8 cellular contexts compared by ENCODE assay signal in the genomic region with DNA sequence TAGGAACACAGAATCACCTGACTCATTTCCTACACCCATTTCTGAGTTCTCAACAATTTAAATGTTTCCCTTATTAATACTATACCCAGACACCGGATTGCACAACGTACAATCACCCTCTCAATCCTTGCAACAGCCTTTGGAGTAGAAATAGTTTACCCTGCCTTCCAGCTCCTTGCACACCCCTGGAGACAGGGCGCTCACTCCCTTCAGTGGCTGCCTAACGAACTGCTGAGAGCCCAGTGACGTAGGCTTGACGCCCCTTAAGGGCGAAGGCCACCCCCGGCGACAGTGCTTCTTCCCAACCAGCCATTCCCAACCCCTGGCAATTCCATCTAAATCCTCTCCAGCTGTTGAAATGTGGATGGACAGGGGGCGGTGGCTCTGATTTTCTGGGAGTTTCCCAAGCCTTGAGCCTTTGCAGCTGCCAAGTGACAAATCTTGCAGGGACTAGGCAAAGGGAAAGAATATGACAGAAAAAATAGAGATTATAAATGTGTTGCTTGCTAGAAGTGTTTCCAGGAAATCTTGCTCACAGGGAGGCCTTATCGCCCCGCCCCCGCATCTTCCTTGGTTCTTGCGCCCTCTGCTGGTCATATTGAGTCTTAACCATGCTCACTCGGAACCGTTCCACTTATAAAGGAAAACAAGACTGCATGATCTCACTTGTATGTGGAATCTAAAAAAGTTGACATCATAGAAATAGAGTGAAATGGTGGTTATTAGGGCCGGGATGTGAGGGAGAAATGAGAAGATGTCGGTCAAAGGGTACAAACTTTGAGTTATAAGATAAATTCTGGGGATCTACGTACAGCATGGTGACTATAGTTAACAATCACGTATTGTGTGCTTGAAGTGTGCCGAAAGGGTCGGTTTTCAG. TPM values are rescaled to one million over a fixed set of nuclear protein-coding genes. Genes with fewer than 3 reads are reported as not detected.
DNase-seq lines count a peak whose midpoint lies in the region; ATAC-seq, FAIRE-seq and TF ChIP-seq lines count a peak whose summit lies in the region.

No MANE protein-coding gene starts in this region.

- H3K14ac ChIP-seq in neuronal stem cell (ENCODE audit: low read length) = no peak overlapping the region

- peak overlapping the region; percentile 89 for H3K18ac ChIP-seq in neuronal stem cell (ENCODE audit: low read length)

- peak; percentile 92 for FAIRE-seq in G401.6 (lab: Jason Lieb, UNC)

- no peak overlapping the region for H3K4me2 ChIP-seq in neuronal stem cell (ENCODE audit: insufficient read depth, low read length, poor library complexity, severe bottlenecking)

- H3K9me3 ChIP-seq in neuronal stem cell (replicated peaks in 1 of 2; ENCODE audit: control insufficient read depth in 2 of 2, insufficient read depth in 1 of 2, low read depth in 1 of 2, low read length in 2 of 2) = no peaks in the 10 kb centered on the region
- H3K9me3 ChIP-seq in stomach smooth muscle (ENCODE audit: control insufficient read depth in 2 of 2, low read length in 2 of 2) = no peaks in the 10 kb centered on the region

- peaks cover 3% of the 10 kb centered on the region for H3K79me1 ChIP-seq in neuronal stem cell (ENCODE audit: low read depth, low read length)

- H2BK12ac ChIP-seq in neuronal stem cell (ENCODE audit: low read length) = no peak overlapping the region

- H2BK5ac ChIP-seq in neuronal stem cell (ENCODE audit: low read length) = no peak overlapping the region

- H2BK15ac ChIP-seq in neuronal stem cell (ENCODE audit: low read length) = no peak overlapping the region

- no peak overlapping the region for H2AK5ac ChIP-seq in neuronal stem cell (ENCODE audit: low read depth, low read length)

- no CpG with 5 or more reads among the region's 22 CpGs for WGBS in neuronal stem cell (ENCODE audit: extremely low coverage in 2 of 2, insufficient read length in 2 of 2, insufficient replicate concordance in 1 of 2), 2 donors

- no peaks in the 10 kb centered on the region for H3K36me3 ChIP-seq in neuronal stem cell (replicated peaks in 1 of 2; ENCODE audit: control insufficient read depth in 2 of 2, insufficient read depth in 2 of 2, low read length in 2 of 2)
- H3K36me3 ChIP-seq in stomach smooth muscle (ENCODE audit: control insufficient read depth in 2 of 2, insufficient read depth in 2 of 2, low read length in 2 of 2) = peaks cover 13 to 14% of the 10 kb centered on the region in 2 donors

- ATAC-seq in HG02970 (IDR thresholded peaks at IDR 0.05; ENCODE audit: low FRiP score, unreplicated experiment) = no peak

- no peak overlapping the region for H2AFZ ChIP-seq in neuronal stem cell (ENCODE audit: low read length)

- H3K27me3 ChIP-seq in neuronal stem cell (ENCODE audit: control insufficient read depth in 3 of 3, insufficient read depth in 3 of 3, low read depth in 1 of 3, low read length in 3 of 3) = peaks cover 35 to 72% (median 47%) of the 10 kb centered on the region in 3 experiments
- H3K27me3 ChIP-seq in stomach smooth muscle (ENCODE audit: control insufficient read depth in 1 of 2, insufficient read depth in 2 of 2, low read length in 2 of 2) = peaks cover 0 to 2% of the 10 kb centered on the region in 2 donors

- no peak overlapping the region for H3K23ac ChIP-seq in neuronal stem cell (ENCODE audit: low read depth, low read length, poor library complexity)

- H3K9ac ChIP-seq in neuronal stem cell (ENCODE audit: low read depth, low read length, poor library complexity) = no peak overlapping the region
- H3K9ac ChIP-seq in stomach smooth muscle (ENCODE audit: low read length in 2 of 2) = peak overlapping the region; percentile 79 to 95

- no peak overlapping the region for H2BK120ac ChIP-seq in neuronal stem cell (ENCODE audit: low read depth, low read length)

- H3K4me3 ChIP-seq in LNCaP clone FGC (ENCODE audit: low read depth, low read length) = no peak overlapping the region
- H3K4me3 ChIP-seq in neuronal stem cell (ENCODE audit: low read length in 2 of 2) = no peak overlapping the region
- peak overlapping the region; percentile 34 to 60 for H3K4me3 ChIP-seq in stomach smooth muscle (ENCODE audit: low read length in 2 of 2)

- TF ChIP-seq CTCF in LNCaP clone FGC (IDR thresholded peaks at IDR 0.05; ENCODE audit: control insufficient read depth, extremely low read depth, insufficient read depth) = peak; percentile 87

- H4K91ac ChIP-seq in neuronal stem cell (ENCODE audit: low read depth, low read length, poor library complexity) = no peak overlapping the region

- no peak overlapping the region for H3K4ac ChIP-seq in neuronal stem cell (ENCODE audit: low read length)

- H3K4me1 ChIP-seq in neuronal stem cell (ENCODE audit: control insufficient read depth in 2 of 2, insufficient read depth in 1 of 2, low read depth in 1 of 2, low read length in 2 of 2) (peaks cover 2 to 6% of the 10 kb centered on the region in 2 donors), stomach smooth muscle (ENCODE audit: control insufficient read depth, insufficient read depth, low read length) (peaks cover 87% of the 10 kb centered on the region)

- H3K27ac ChIP-seq in neuronal stem cell (replicated peaks; ENCODE audit: low read length) (no peak overlapping the region), stomach smooth muscle (ENCODE audit: low read length) (peak overlapping the region; percentile 98)

- H4K8ac ChIP-seq in neuronal stem cell (ENCODE audit: low read depth, low read length) = no peak overlapping the region

- DNase-seq in LNCaP clone FGC (ENCODE audit: low read depth) (peak; percentile 34), RPMI7951 (ENCODE audit: low read depth) (peak; percentile 70), activated T-helper 1 cell treated with Interleukin-2 at 50 U/mL for 16 hours (ENCODE audit: low read depth) (peak; percentile 59), fibroblast of peridontal ligament (ENCODE audit: extremely low read depth) (peak; percentile 94), neuronal stem cell (ENCODE audit: low spot score) (peak; percentile 81)

RNA-seq across cellular contexts. Expression of a gene that starts 7.6 kb away (rescaled TPM):
- 0.10 TPM in 1 of 2 replicates, not detected in the other for total RNA-seq in RPMI7951 (2014; rRNA removed; shearing (Covaris generic))
- polyA plus RNA-seq in neuronal stem cell (2013, experiment 1 of 2) = 2.4 TPM
- 2.4 TPM for polyA plus RNA-seq in neuronal stem cell (2013, experiment 2 of 2)

Comparison
In these comparisons a context has a peak if more than half of its experiments do, and no peak if none do; other contexts are left out.
1. DNase-seq: peak in every context shown above with its lines; median percentile 94 in fibroblast of peridontal ligament; 81 in neuronal stem cell; 70 in RPMI7951; 59 in activated T-helper 1 cell treated with Interleukin-2 at 50 U/mL for 16 hours; 34 in LNCaP clone FGC.
2. H3K4me3 ChIP-seq: peak in stomach smooth muscle (2 of 2); none in LNCaP clone FGC (single experiment) and neuronal stem cell (0 of 2).